ENCODE assay signal across 23 cellular contexts in the genomic region with DNA sequence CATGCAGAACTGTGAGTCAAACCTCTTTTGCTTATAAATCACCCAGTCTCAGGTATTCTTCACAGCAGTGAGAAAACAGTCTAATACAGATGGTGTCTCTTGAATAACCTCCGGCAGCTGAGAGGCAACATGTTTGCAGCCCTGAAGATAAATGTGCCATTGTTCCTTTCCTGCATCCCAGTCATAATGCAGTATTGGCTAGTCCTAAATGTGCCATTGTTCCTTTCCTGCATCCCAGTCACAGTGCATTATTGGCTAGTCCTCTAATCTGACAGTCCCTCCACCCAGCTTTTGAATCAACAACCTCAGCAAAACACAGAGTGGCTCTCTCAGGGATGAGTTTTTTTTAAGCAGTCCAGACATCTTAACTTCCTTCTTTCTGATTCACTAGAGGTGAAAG.
DNase-seq lines count a peak whose midpoint lies in the region; ATAC-seq, FAIRE-seq and TF ChIP-seq lines count a peak whose summit lies in the region.
"Had no signal": no experiment of that assay in that cellular context is flagged by ENCODE, and none has a peak within 500 bp of the region (broad histone marks: within the 10 kb centered on the region; RNA-seq: fewer than 3 reads in every experiment).

No MANE protein-coding gene starts in this region.

- no peaks in the 10 kb centered on the region for H3K9me3 Mint-ChIP-seq in endodermal cell
- H3K9me3 Mint-ChIP-seq: CD8-positive, alpha-beta T cell; GM23338 had no signal

- H3K36me3 Mint-ChIP-seq in endodermal cell (ENCODE audit: low read depth), result no peaks in the 10 kb centered on the region
- H3K36me3 Mint-ChIP-seq: CD8-positive, alpha-beta T cell had no signal

- no peak overlapping the region for H3K4me3 Mint-ChIP-seq in endodermal cell
- H3K4me3 Mint-ChIP-seq: CD8-positive, alpha-beta T cell; GM23338 had no signal

- no peak for TF ChIP-seq CTCF in endodermal cell (conservative IDR thresholded peaks at IDR 0.05)

- ATAC-seq in GM19023 (IDR thresholded peaks at IDR 0.05; ENCODE audit: unreplicated experiment), result no peak
- ATAC-seq: CD8-positive, alpha-beta T cell; GM12878; GM23338 had no signal

- H3K27ac Mint-ChIP-seq in endodermal cell, result no peak overlapping the region
- H3K27ac Mint-ChIP-seq: CD8-positive, alpha-beta T cell; GM23338 had no signal

- no peaks in the 10 kb centered on the region for H3K9me3 ChIP-seq in small intestine (ENCODE audit: control insufficient read depth, low read depth)
- no peaks in the 10 kb centered on the region for H3K9me3 ChIP-seq in endodermal cell (ENCODE audit: control insufficient read depth, low read length)
- H3K9me3 ChIP-seq: BLaER1 had no signal

- H3K4me1 ChIP-seq in small intestine (ENCODE audit: control insufficient read depth in 2 of 2, insufficient read depth in 1 of 2, low read depth in 1 of 2, low read length in 1 of 2) (no peaks in the 10 kb centered on the region), endodermal cell (ENCODE audit: control insufficient read depth, insufficient read depth, low read length) (no peaks in the 10 kb centered on the region)
- H3K4me1 ChIP-seq: BLaER1 had no signal

- 58 to 65% (median 60%) methylated on average over 1 of the region's 1 CpG for WGBS in small intestine, 3 donors
- 67 to 93% methylated on average over 1 of the region's 1 CpG for WGBS in endodermal cell (ENCODE audit: insufficient coverage in 1 of 2, insufficient read length in 1 of 2), 2 experiments

- H3K27ac ChIP-seq in small intestine (ENCODE audit: low read depth in 1 of 2, low read length in 1 of 2) (no peak overlapping the region), endodermal cell (ENCODE audit: low read depth, low read length) (no peak overlapping the region)
- H3K27ac ChIP-seq: BLaER1 had no signal

- peaks cover 19% of the 10 kb centered on the region for H3K27me3 Mint-ChIP-seq in endodermal cell (ENCODE audit: insufficient read depth)

- H3K27me3 ChIP-seq in small intestine (ENCODE audit: control insufficient read depth in 2 of 2, insufficient read depth in 2 of 2, low read length in 2 of 2) (no peaks in the 10 kb centered on the region), endodermal cell (ENCODE audit: control insufficient read depth, insufficient read depth, low read length, poor library complexity, severe bottlenecking) (peaks cover 5% of the 10 kb centered on the region)
- H3K27me3 ChIP-seq: BLaER1 had no signal

- peaks cover 18% of the 10 kb centered on the region for H3K4me1 Mint-ChIP-seq in endodermal cell
- H3K4me1 Mint-ChIP-seq: GM23338 had no signal

- H3K36me3 ChIP-seq in small intestine (ENCODE audit: control insufficient read depth in 2 of 2, insufficient read depth in 2 of 2, low read length in 2 of 2) (no peaks in the 10 kb centered on the region), endodermal cell (ENCODE audit: control insufficient read depth, insufficient read depth, low read length) (no peaks in the 10 kb centered on the region)
- H3K36me3 ChIP-seq: BLaER1 had no signal

- FAIRE-seq in small intestine (lab: Jason Lieb, UNC), result no peak
- FAIRE-seq: A204.1, GM12878, GM19239 had no signal

- H3K9ac ChIP-seq in endodermal cell (ENCODE audit: extremely low read depth, low read length, poor library complexity, severe bottlenecking), result no peak overlapping the region
- H3K9ac ChIP-seq: BLaER1 had no signal

- H3K4me3 ChIP-seq in small intestine (ENCODE audit: low read depth in 1 of 2, low read length in 2 of 2), result no peak overlapping the region
- no peak overlapping the region for H3K4me3 ChIP-seq in endodermal cell (ENCODE audit: low read length)
- H3K4me3 ChIP-seq: BLaER1, GM12878, GM23338 had no signal

- DNase-seq in C1 segment of cervical spinal cord (lab: John Stamatoyannopoulos, UW), result peak in 9 of 14 donors; percentile 3 to 46 (median 11)
- DNase-seq in ecto neural progenitor cell (ENCODE audit: low spot score), result peak; percentile 47
- DNase-seq in medulla oblongata (ENCODE audit: extremely low spot score), result peak; percentile 83
- peak; percentile 1 for DNase-seq in small intestine
- no peak for DNase-seq in activated CD4-positive, alpha-beta T cell treated with anti-CD3 and anti-CD28 coated beads for 48 hours
- DNase-seq in endodermal cell, result no peak
- DNase-seq: Calu3; CD8-positive, alpha-beta T cell; DMS53; EL; MM.1S; NCI-H1092; NCI-H1436 treated with DMSO at 0.1 percent for 48 hours; NCI-H2029; NCI-H748 treated with DMSO at 0.1 percent for 48 hours; RPMI8226; SIG-M5 had no signal

Comparison
In these comparisons a context has a peak if more than half of its experiments do, and no peak if none do; other contexts are left out.
1. DNase-seq: peak in C1 segment of cervical spinal cord (9 of 14), ecto neural progenitor cell (single experiment), medulla oblongata (single experiment) and small intestine (single experiment); none in activated CD4-positive, alpha-beta T cell treated with anti-CD3 and anti-CD28 coated beads for 48 hours (single experiment) and endodermal cell (single experiment).